In genomic region chr21:17780539-17780938, GRCh38 we compare ENCODE assay signal across 9 cellular contexts. TPM values are rescaled to one million over a fixed set of nuclear protein-coding genes. Genes with fewer than 3 reads are reported as not detected.
DNase-seq lines count a peak whose midpoint lies in the region; ATAC-seq, FAIRE-seq and TF ChIP-seq lines count a peak whose summit lies in the region.
"Had no signal": no experiment of that assay in that cellular context is flagged by ENCODE, and none has a peak within 500 bp of the region (broad histone marks: within the 10 kb centered on the region; RNA-seq: fewer than 3 reads in every experiment).

No MANE protein-coding gene starts in this region.

- H3K27me3 ChIP-seq in OCI-LY3 (ENCODE audit: low read depth, low read length) (no peaks in the 10 kb centered on the region), keratinocyte (ENCODE audit: control insufficient read depth, extremely low read depth, insufficient read depth, low read length) (no peaks in the 10 kb centered on the region), H7 (ENCODE audit: control insufficient read depth, insufficient read depth, low read length) (no peaks in the 10 kb centered on the region)

- peak; percentile 11 for DNase-seq in keratinocyte (ENCODE audit: low read depth, low spot score)
- DNase-seq in H7, result no peak
- no peak for DNase-seq in GOT3 (lab: John Stamatoyannopoulos, UW)
- DNase-seq in head of caudate nucleus, result no peak
- no peak for DNase-seq in mesenteric fat pad (ENCODE audit: low spot score)

- peaks cover 45% of the 10 kb centered on the region for H3K36me3 ChIP-seq in OCI-LY3 (replicated peaks; ENCODE audit: low read depth, low read length)
- H3K36me3 ChIP-seq in keratinocyte (ENCODE audit: control insufficient read depth in 2 of 2, extremely low read depth in 1 of 2, insufficient read depth in 2 of 2, low read length in 2 of 2), result peaks cover 0 to 2% of the 10 kb centered on the region in 2 experiments
- no peaks in the 10 kb centered on the region; the same call in 1 of the 2 replicates for H3K36me3 ChIP-seq in H7 (replicated peaks; ENCODE audit: control insufficient read depth, insufficient read depth, low read length)

- peak overlapping the region; percentile 93 for H3K27ac ChIP-seq in OCI-LY3 (ENCODE audit: low read length)
- H3K27ac ChIP-seq in keratinocyte (ENCODE audit: control insufficient read depth, insufficient read depth, low read length), result no peak overlapping the region

- ATAC-seq in GM18861 (IDR thresholded peaks at IDR 0.05; ENCODE audit: unreplicated experiment), result peak; percentile 27
- peak; percentile 34 for ATAC-seq in HG02798 (IDR thresholded peaks at IDR 0.05; ENCODE audit: poor library complexity, unreplicated experiment)

- TF ChIP-seq CTCF in OCI-LY3 (IDR thresholded peaks at IDR 0.05; ENCODE audit: low read depth, low read length), result no peak
- TF ChIP-seq CTCF in keratinocyte (optimal IDR thresholded peaks at IDR 0.05 in 1 of 3, IDR thresholded peaks at IDR 0.05 in 1 of 3, conservative IDR thresholded peaks at IDR 0.05 in 1 of 3; ENCODE audit: extremely low read depth in 1 of 3, insufficient read depth in 2 of 3, low read length in 3 of 3), result no peak

- H3K9me1 ChIP-seq in keratinocyte (ENCODE audit: control insufficient read depth, extremely low read depth, insufficient read depth, low read length), result no peaks in the 10 kb centered on the region

- dilution Hi-C loops in keratinocyte (cut with MboI; ENCODE audit: extremely low pct_ligation_motif_present, low sequenced_read_pairs), result no loop called here

- FAIRE-seq in keratinocyte (lab: Jason Lieb, UNC), result no peak
- FAIRE-seq: endometrium had no signal

- H3K4me1 ChIP-seq in OCI-LY3 (ENCODE audit: low read length), result peaks cover 92% of the 10 kb centered on the region
- peaks cover 16% of the 10 kb centered on the region for H3K4me1 ChIP-seq in keratinocyte (ENCODE audit: control insufficient read depth, extremely low read depth, insufficient read depth, low read length)

- H3K4me2 ChIP-seq in OCI-LY3 (ENCODE audit: low read length) (peak overlapping the region; percentile 77), keratinocyte (ENCODE audit: control insufficient read depth, extremely low read depth, insufficient read depth, low read depth, low read length) (no peak overlapping the region)

- intact Hi-C loops in head of caudate nucleus (cut with DNase I), result no loop called here

- H2AFZ ChIP-seq in OCI-LY3 (ENCODE audit: low read depth, low read length), result no peak overlapping the region
- H2AFZ ChIP-seq in keratinocyte (ENCODE audit: control insufficient read depth, low read length), result no peak overlapping the region

- H3K9me3 ChIP-seq in OCI-LY3 (ENCODE audit: insufficient read depth, low read length) (peaks cover 7% of the 10 kb centered on the region; the same call in 1 of the 2 replicates), keratinocyte (ENCODE audit: control insufficient read depth, low read depth, low read length) (no peaks in the 10 kb centered on the region)

- H4K20me1 ChIP-seq in OCI-LY3 (ENCODE audit: insufficient read depth, low read length) (no peaks in the 10 kb centered on the region), keratinocyte (ENCODE audit: control insufficient read depth, extremely low read depth, insufficient read depth, low read length) (no peaks in the 10 kb centered on the region)

- no peaks in the 10 kb centered on the region for H3K79me2 ChIP-seq in OCI-LY3 (ENCODE audit: low read length)
- H3K79me2 ChIP-seq in keratinocyte (ENCODE audit: control insufficient read depth, insufficient read depth, low read length), result no peaks in the 10 kb centered on the region

- H3K4me3 ChIP-seq in OCI-LY3 (ENCODE audit: low read length), result peak overlapping the region; percentile 50
- no peak overlapping the region for H3K4me3 ChIP-seq in keratinocyte (ENCODE audit: control insufficient read depth in 2 of 3, extremely low read depth in 1 of 3, insufficient read depth in 2 of 3, low read depth in 1 of 3, low read length in 3 of 3)
- no peak overlapping the region for H3K4me3 ChIP-seq in H7 (ENCODE audit: insufficient read depth, low read depth, low read length)

- H3K9ac ChIP-seq in OCI-LY3 (ENCODE audit: low read length), result peak overlapping the region; percentile 47; the same call in 1 of the 2 replicates
- H3K9ac ChIP-seq in keratinocyte (ENCODE audit: control insufficient read depth, extremely low read depth, insufficient read depth, low read length), result no peak overlapping the region

RNA-seq across cellular contexts. Expression of gene C21orf91, which starts 38.6 kb away (rescaled TPM):
- polyA plus RNA-seq in keratinocyte, result 13.6 to 28.2 TPM (median 18.7 TPM) in 3 replicates
- polyA plus RNA-seq in keratinocyte (2011; ENCODE audit: low read depth), result 17.3 TPM
- polyA plus RNA-seq in keratinocyte (2011; cell fraction: cytosol; rRNA removed), result 9.3 and 26.4 TPM in 2 replicates
- polyA plus RNA-seq in keratinocyte (2011; cell fraction: nucleus; rRNA removed), result 9.6 and 15.5 TPM in 2 replicates
- 13.6 and 24.2 TPM in 2 replicates for polyA plus RNA-seq in keratinocyte (2012; ENCODE audit: low replicate concordance)
- 3.9 to 42.6 TPM (median 20.6 TPM) in 3 replicates for polyA minus RNA-seq in keratinocyte
- 16.3 TPM for polyA minus RNA-seq in keratinocyte (2011; cell fraction: cytosol; rRNA and poly(A)+ RNA removed)
- polyA minus RNA-seq in keratinocyte (2011; cell fraction: nucleus; rRNA and poly(A)+ RNA removed), result 6.6 and 17.8 TPM in 2 replicates
- 16.5 and 17.2 TPM in 2 replicates for total RNA-seq in H7 (2014; rRNA removed; shearing (Covaris generic))
- total RNA-seq in mesenteric fat pad, result 12.6 TPM
